ENCODE assay signal across 20 cellular contexts in the genomic region with DNA sequence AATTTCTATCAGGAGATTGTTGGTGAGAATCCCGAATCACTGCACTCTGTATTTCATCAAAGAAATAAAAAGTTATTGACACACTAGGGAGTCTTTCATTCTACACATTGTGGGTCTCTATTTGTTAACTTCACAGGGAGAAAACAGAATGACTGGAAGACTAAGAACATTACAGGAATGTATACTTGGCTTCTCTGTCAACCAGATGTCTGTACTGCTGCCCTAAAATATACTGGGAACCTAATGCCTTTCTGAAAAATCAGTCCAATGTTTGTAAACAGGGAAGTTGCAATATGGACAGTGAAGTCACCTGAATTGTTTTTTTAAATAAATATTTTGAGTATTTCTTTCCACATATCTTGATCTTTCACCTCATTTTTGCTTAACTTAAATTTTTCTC.
"Had no signal": no experiment of that assay in that cellular context is flagged by ENCODE, and none has a peak within 500 bp of the region (broad histone marks: within the 10 kb centered on the region; RNA-seq: fewer than 3 reads in every experiment).

No MANE protein-coding gene starts in this region.

- H3K36me3 ChIP-seq: ascending aorta, breast epithelium, tibial nerve had no signal

- DNase-seq: activated CD4-positive, CD25-positive, alpha-beta regulatory T cell treated with anti-CD3 and anti-CD28 coated beads, Interleukin-2, amount 50 U/mL, for 72 hours; activated CD8-positive, alpha-beta memory T cell treated with anti-CD3 and anti-CD28 coated beads for 24 hours; activated effector memory CD4-positive, alpha-beta T cell treated with anti-CD3 and anti-CD28 coated beads, Interleukin-2, amount 50 U/mL, for 16 hours; activated naive CD4-positive, alpha-beta T cell treated with anti-CD3 and anti-CD28 coated beads, Interleukin-2, amount 50 U/mL, for 16 hours; activated T-cell treated with anti-CD3 and anti-CD28 coated beads, Interleukin-2, amount 50 U/mL, for 72 hours; cerebellar nuclear complex; dermis blood vessel endothelial cell; effector memory CD8-positive, alpha-beta T cell; glutamatergic neuron; occipital lobe; retina; stimulated activated CD4-positive, alpha-beta T cell treated with anti-CD3 and anti-CD28 coated beads, Interleukin-1b, Interleukin-23, amount 100 ng/mL, for 48 hours; stimulated activated naive CD4-positive, alpha-beta T cell treated with Interleukin-2 at 50 U/mL for 16 hours; T-helper 2 cell had no signal

- H3K4me3 ChIP-seq: ascending aorta, breast epithelium, lung, tibial nerve had no signal

- H3K4me1 ChIP-seq: breast epithelium had no signal

- H3K27ac ChIP-seq: breast epithelium, epithelial cell of prostate, tibial nerve, VCaP had no signal

- H3K9me3 ChIP-seq: ascending aorta, breast epithelium, tibial nerve had no signal

- H3K27me3 ChIP-seq: ascending aorta, breast epithelium, tibial nerve had no signal
